ENCODE assay signal across 16 cellular contexts in the genomic region with DNA sequence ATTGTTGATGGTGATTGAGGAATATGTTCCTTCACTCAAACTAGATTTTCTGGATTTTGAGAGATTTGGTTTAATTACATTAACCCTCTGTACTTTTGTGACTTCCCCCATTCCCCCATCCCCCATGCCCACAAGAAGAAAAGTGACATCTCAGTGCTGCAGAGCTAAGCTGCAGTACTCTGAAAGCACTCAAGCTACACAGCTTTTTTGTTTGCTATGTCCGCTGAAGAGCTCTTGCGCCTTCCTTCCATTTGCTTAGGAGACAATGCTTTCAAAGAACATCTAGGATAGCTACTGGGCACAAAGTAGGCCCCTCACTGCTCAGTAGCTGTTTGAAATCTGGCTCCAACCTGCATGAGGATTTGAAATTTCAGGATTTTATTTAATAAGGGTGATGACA.
A peak's percentile ranks its signal among the peaks of the same experiment; 100 is the strongest.
DNase-seq lines count a peak whose midpoint lies in the region; ATAC-seq and TF ChIP-seq lines count a peak whose summit lies in the region.
"Had no signal": no experiment of that assay in that cellular context is flagged by ENCODE, and none has a peak within 500 bp of the region (broad histone marks: within the 10 kb centered on the region; RNA-seq: fewer than 3 reads in every experiment).

No MANE protein-coding gene starts in this region.

- H3K4ac ChIP-seq in mesendoderm (ENCODE audit: low read depth, low read length) = no peak overlapping the region

- H3K27ac ChIP-seq in mesendoderm (ENCODE audit: low read depth, low read length) = no peak overlapping the region

- no peaks in the 10 kb centered on the region for H3K4me1 ChIP-seq in mesendoderm (ENCODE audit: control insufficient read depth, low read depth, low read length)

- H3K9me3 Mint-ChIP-seq in natural killer cell = peaks cover 0 to 4% of the 10 kb centered on the region in 2 donors
- H3K9me3 Mint-ChIP-seq: T-helper 1 cell treated with Interleukin-12 subunit alpha and Interleukin-12 subunit beta and Interleukin-4 antibody, amounts not matched to agents 30 μg/mL and 1 μg/mL, for 36 hours had no signal

- H4K8ac ChIP-seq in mesendoderm (ENCODE audit: low read depth, low read length) = no peak overlapping the region

- no peaks in the 10 kb centered on the region for H3K27me3 Mint-ChIP-seq in natural killer cell (ENCODE audit: low read depth in 2 of 2)
- H3K27me3 Mint-ChIP-seq: CD4-positive, CD25-positive, alpha-beta regulatory T cell had no signal

- TF ChIP-seq CTCF in natural killer cell (IDR thresholded peaks at IDR 0.05) = no peak

- no peak overlapping the region for H2AK5ac ChIP-seq in mesendoderm (ENCODE audit: low read length)

- intact Hi-C loops in natural killer cell (cut with micrococcal nuclease) = no loop called here

- H3K23ac ChIP-seq in mesendoderm (ENCODE audit: low read length) = no peak overlapping the region

- H3K27ac Mint-ChIP-seq in natural killer cell = no peak overlapping the region
- H3K27ac Mint-ChIP-seq: CD4-positive, CD25-positive, alpha-beta regulatory T cell; T-helper 1 cell treated with Interleukin-12 subunit alpha and Interleukin-12 subunit beta and Interleukin-4 antibody, amounts not matched to agents 30 μg/mL and 1 μg/mL, for 36 hours had no signal

- no peaks in the 10 kb centered on the region for H3K4me1 Mint-ChIP-seq in natural killer cell
- H3K4me1 Mint-ChIP-seq: CD4-positive, CD25-positive, alpha-beta regulatory T cell had no signal

- H3K27me3 ChIP-seq in mesendoderm (ENCODE audit: insufficient read depth, low read length, poor library complexity) = no peaks in the 10 kb centered on the region

- no peak overlapping the region for H3K56ac ChIP-seq in mesendoderm (ENCODE audit: low read length)

- no peak overlapping the region for H4K5ac ChIP-seq in mesendoderm (ENCODE audit: low read length)

- no peaks in the 10 kb centered on the region for H3K79me2 ChIP-seq in mesendoderm (ENCODE audit: control insufficient read depth, insufficient read depth, low read length)

- no CpG with 5 or more reads among the region's 2 CpGs for WGBS in mesendoderm (ENCODE audit: extremely low coverage, insufficient coverage, low lambda C conversion rate)

- H3K9ac ChIP-seq in mesendoderm (ENCODE audit: low read length) = no peak overlapping the region

- no peak for ATAC-seq in GM18868 (IDR thresholded peaks at IDR 0.05; ENCODE audit: unreplicated experiment)
- no peak for ATAC-seq in natural killer cell
- ATAC-seq in HG03460 (IDR thresholded peaks at IDR 0.05; ENCODE audit: unreplicated experiment) = no peak
- ATAC-seq: Panc1, SK-N-SH treated with all-trans-retinoic acid at 6 μM for 48 hours had no signal

- no peak overlapping the region for H3K4me3 Mint-ChIP-seq in natural killer cell
- H3K4me3 Mint-ChIP-seq: CD4-positive, CD25-positive, alpha-beta regulatory T cell; T-helper 1 cell treated with Interleukin-12 subunit alpha and Interleukin-12 subunit beta and Interleukin-4 antibody, amounts not matched to agents 30 μg/mL and 1 μg/mL, for 36 hours had no signal

- H2BK15ac ChIP-seq in mesendoderm (replicated peaks; ENCODE audit: low read depth) = no peak overlapping the region

- no peaks in the 10 kb centered on the region for H3K79me1 ChIP-seq in mesendoderm (ENCODE audit: low read length)

- DNase-seq in DMS79 (lab: John Stamatoyannopoulos, UW) (peak; percentile 53), NCI-H1092 (lab: John Stamatoyannopoulos, UW) (peak; percentile 41), NCI-H510A treated with DMSO at 0.1 percent for 48 hours (lab: John Stamatoyannopoulos, UW) (peak; percentile 50), mesendoderm (peak; percentile 6), natural killer cell (no peak)
- DNase-seq: AML-193; CD4-positive, CD25-positive, alpha-beta regulatory T cell; GOT3; Kasumi-1; NCI-H1436 treated with DMSO at 0.1 percent for 48 hours; Right ventricle myocardium superior had no signal

- H2BK120ac ChIP-seq in mesendoderm (ENCODE audit: low read depth, low read length) = no peak overlapping the region

- no peak overlapping the region for H3K4me3 ChIP-seq in mesendoderm (ENCODE audit: low read length)

- no peak overlapping the region for H2BK5ac ChIP-seq in mesendoderm (ENCODE audit: low read length)

- no peaks in the 10 kb centered on the region for H3K36me3 ChIP-seq in mesendoderm (ENCODE audit: control insufficient read depth, insufficient read depth, low read length)

- H3K4me2 ChIP-seq in mesendoderm (ENCODE audit: low read length) = no peak overlapping the region

- H3K36me3 Mint-ChIP-seq in natural killer cell = no peaks in the 10 kb centered on the region
- H3K36me3 Mint-ChIP-seq: CD4-positive, CD25-positive, alpha-beta regulatory T cell had no signal

- H3K18ac ChIP-seq in mesendoderm (ENCODE audit: low read length) = no peak overlapping the region
